ENCODE assay signal across 10 cellular contexts in genomic region chr16:11582157-11582814, GRCh38. TPM values are rescaled to one million over a fixed set of nuclear protein-coding genes. Genes with fewer than 3 reads are reported as not detected.
DNase-seq lines count a peak whose midpoint lies in the region; ATAC-seq, FAIRE-seq and TF ChIP-seq lines count a peak whose summit lies in the region.
"Had no signal": no experiment of that assay in that cellular context is flagged by ENCODE, and none has a peak within 500 bp of the region (broad histone marks: within the 10 kb centered on the region; RNA-seq: fewer than 3 reads in every experiment).

No MANE protein-coding gene starts in this region.

- no peaks in the 10 kb centered on the region for H3K36me3 ChIP-seq in CD4-positive, CD25-positive, alpha-beta regulatory T cell (ENCODE audit: control insufficient read depth, insufficient read depth, low read length)
- H3K36me3 ChIP-seq in adrenal gland (replicated peaks in 1 of 2) = no peaks in the 10 kb centered on the region

- WGBS in adrenal gland, 4 donors = 70 to 75% (median 70%) methylated on average over 7 of the region's 7 CpGs

- intact Hi-C loops in activated T-helper 1 cell treated with anti-CD3 and anti-CD28 coated beads, Interleukin-12 subunit alpha, Interleukin-12 subunit beta, Interleukin-2, Interleukin-4 antibody, amounts not matched to agents 30 ng/mL and 10 ng/mL and 1 ng/mL, durations not matched to agents 14 hours and 24 hours and 36 hours (cut with micrococcal nuclease) = loop anchor here (1.0 to 10.0 kb wide), 9 partner anchors 22 to 617 kb away; partner anchors contain the start of genes GSPT1, TXNDC11 and ZC3H7A
- intact Hi-C loops in natural killer cell (cut with micrococcal nuclease) = loop anchor here (1.0 to 5.0 kb wide), 2 partner anchors 10 to 35 kb away; no protein-coding TSS in a partner anchor
- intact Hi-C loops in adrenal gland (cut with DNase I) = no loop called here

- no peaks in the 10 kb centered on the region for H3K9me3 ChIP-seq in CD4-positive, CD25-positive, alpha-beta regulatory T cell (ENCODE audit: control insufficient read depth in 2 of 2, low read length in 2 of 2)
- no peaks in the 10 kb centered on the region for H3K9me3 ChIP-seq in adrenal gland (replicated peaks in 1 of 3)

- TF ChIP-seq POLR2A in adrenal gland (IDR thresholded peaks at IDR 0.05) = no peak

- peaks cover 34 to 75% (median 57%) of the 10 kb centered on the region in 4 donors for H3K4me1 Mint-ChIP-seq in CD4-positive, CD25-positive, alpha-beta regulatory T cell
- H3K4me1 Mint-ChIP-seq in activated T-helper 1 cell treated with anti-CD3 and anti-CD28 coated beads, Interleukin-12 subunit alpha, Interleukin-12 subunit beta, Interleukin-2, Interleukin-4 antibody, amounts not matched to agents 30 ng/mL and 10 ng/mL and 1 ng/mL, durations not matched to agents 14 hours and 24 hours and 36 hours (ENCODE audit: low read depth) = peaks cover 67% of the 10 kb centered on the region
- peaks cover 78 to 83% of the 10 kb centered on the region in 2 donors for H3K4me1 Mint-ChIP-seq in natural killer cell

- H3K36me3 Mint-ChIP-seq in CD4-positive, CD25-positive, alpha-beta regulatory T cell = peaks cover 7% of the 10 kb centered on the region
- H3K36me3 Mint-ChIP-seq in activated T-helper 1 cell treated with anti-CD3 and anti-CD28 coated beads, Interleukin-12 subunit alpha, Interleukin-12 subunit beta, Interleukin-2, Interleukin-4 antibody, amounts not matched to agents 30 ng/mL and 10 ng/mL and 1 ng/mL, durations not matched to agents 14 hours and 24 hours and 36 hours (ENCODE audit: low read depth) = peaks cover 44% of the 10 kb centered on the region
- H3K36me3 Mint-ChIP-seq in natural killer cell = no peaks in the 10 kb centered on the region

- TF ChIP-seq CTCF in natural killer cell (IDR thresholded peaks at IDR 0.05) (no peak), adrenal gland (IDR thresholded peaks at IDR 0.05) (no peak)

- no peaks in the 10 kb centered on the region for H3K9me3 Mint-ChIP-seq in CD4-positive, CD25-positive, alpha-beta regulatory T cell
- H3K9me3 Mint-ChIP-seq in activated T-helper 1 cell treated with anti-CD3 and anti-CD28 coated beads, Interleukin-12 subunit alpha, Interleukin-12 subunit beta, Interleukin-2, Interleukin-4 antibody, amounts not matched to agents 30 ng/mL and 10 ng/mL and 1 ng/mL, durations not matched to agents 14 hours and 24 hours and 36 hours = no peaks in the 10 kb centered on the region
- H3K9me3 Mint-ChIP-seq in natural killer cell = no peaks in the 10 kb centered on the region

- DNase-seq in CD4-positive, CD25-positive, alpha-beta regulatory T cell = peak in 1 of 3 donors; percentile 28
- DNase-seq in GM19239 (ENCODE audit: insufficient read length, low spot score) (no peak), natural killer cell (no peak), adrenal gland (no peak), NCI-H1092 (lab: John Stamatoyannopoulos, UW) (no peak), hypothalamus (lab: John Stamatoyannopoulos, UW) (no peak)
- no peak for DNase-seq in activated T-helper 1 cell treated with anti-CD3 and anti-CD28 coated beads, Interleukin-12 subunit alpha, Interleukin-12 subunit beta, Interleukin-2, Interleukin-4 antibody, amounts not matched to agents 30 ng/mL and 10 ng/mL and 1 ng/mL, durations not matched to agents 14 hours and 24 hours and 36 hours (ENCODE audit: low spot score)
- DNase-seq: stimulated activated CD4-positive, alpha-beta T cell treated with anti-CD3 and anti-CD28 coated beads, Interleukin-12 subunit alpha, Interleukin-12 subunit beta, amount 100 ng/mL, for 4 hours had no signal

- H3K27me3 ChIP-seq in CD4-positive, CD25-positive, alpha-beta regulatory T cell (ENCODE audit: control insufficient read depth, insufficient read depth, low read length) = no peaks in the 10 kb centered on the region
- no peaks in the 10 kb centered on the region for H3K27me3 ChIP-seq in adrenal gland

- peak overlapping the region; percentile 76 for H3K27ac ChIP-seq in CD4-positive, CD25-positive, alpha-beta regulatory T cell (ENCODE audit: insufficient read depth, low read length, poor library complexity, severe bottlenecking)
- peak overlapping the region in 1 of 5 donors; percentile 8 for H3K27ac ChIP-seq in adrenal gland

- no peak for ATAC-seq in CD4-positive, CD25-positive, alpha-beta regulatory T cell (ENCODE audit: low read depth in 2 of 2)
- ATAC-seq in natural killer cell = no peak
- ATAC-seq in GM21825 (IDR thresholded peaks at IDR 0.05; ENCODE audit: unreplicated experiment) = no peak

- peak overlapping the region; percentile 91 to 94 (median 94) for H3K27ac Mint-ChIP-seq in CD4-positive, CD25-positive, alpha-beta regulatory T cell
- peak overlapping the region; percentile 92 for H3K27ac Mint-ChIP-seq in activated T-helper 1 cell treated with anti-CD3 and anti-CD28 coated beads, Interleukin-12 subunit alpha, Interleukin-12 subunit beta, Interleukin-2, Interleukin-4 antibody, amounts not matched to agents 30 ng/mL and 10 ng/mL and 1 ng/mL, durations not matched to agents 14 hours and 24 hours and 36 hours
- peak overlapping the region; percentile 91 to 94 for H3K27ac Mint-ChIP-seq in natural killer cell

- H3K4me3 ChIP-seq in CD4-positive, CD25-positive, alpha-beta regulatory T cell (ENCODE audit: low read depth, low read length) = peak overlapping the region; percentile 96
- H3K4me3 ChIP-seq in adrenal gland = no peak overlapping the region

- H3K4me1 ChIP-seq in CD4-positive, CD25-positive, alpha-beta regulatory T cell (ENCODE audit: control insufficient read depth, insufficient read depth, low read length, poor library complexity, severe bottlenecking) = peaks cover 69% of the 10 kb centered on the region
- peaks cover 2 to 38% of the 10 kb centered on the region in 2 donors for H3K4me1 ChIP-seq in adrenal gland (replicated peaks in 1 of 2)

- H3K27me3 Mint-ChIP-seq in CD4-positive, CD25-positive, alpha-beta regulatory T cell = no peaks in the 10 kb centered on the region
- H3K27me3 Mint-ChIP-seq in activated T-helper 1 cell treated with anti-CD3 and anti-CD28 coated beads, Interleukin-12 subunit alpha, Interleukin-12 subunit beta, Interleukin-2, Interleukin-4 antibody, amounts not matched to agents 30 ng/mL and 10 ng/mL and 1 ng/mL, durations not matched to agents 14 hours and 24 hours and 36 hours (ENCODE audit: insufficient read depth) = no peaks in the 10 kb centered on the region
- H3K27me3 Mint-ChIP-seq in natural killer cell (ENCODE audit: low read depth in 2 of 2) = no peaks in the 10 kb centered on the region

- peak; percentile 59 for FAIRE-seq in GM19239 (lab: Jason Lieb, UNC)
- FAIRE-seq: TTC549 had no signal

- H3K4me3 Mint-ChIP-seq in CD4-positive, CD25-positive, alpha-beta regulatory T cell = peak overlapping the region; percentile 79 to 94 (median 88)
- peak overlapping the region; percentile 84 for H3K4me3 Mint-ChIP-seq in activated T-helper 1 cell treated with anti-CD3 and anti-CD28 coated beads, Interleukin-12 subunit alpha, Interleukin-12 subunit beta, Interleukin-2, Interleukin-4 antibody, amounts not matched to agents 30 ng/mL and 10 ng/mL and 1 ng/mL, durations not matched to agents 14 hours and 24 hours and 36 hours
- peak overlapping the region; percentile 97 for H3K4me3 Mint-ChIP-seq in natural killer cell

RNA-seq across cellular contexts. Expression of gene LITAF, which starts 4.4 kb away (rescaled TPM):
- 281 TPM for total RNA-seq in CD4-positive, CD25-positive, alpha-beta regulatory T cell
- 100 to 1,000 TPM; 628 to 696 (median 645) TPM for polyA plus RNA-seq in CD4-positive, CD25-positive, alpha-beta regulatory T cell
- total RNA-seq in activated T-helper 1 cell treated with anti-CD3 and anti-CD28 coated beads, Interleukin-12 subunit alpha, Interleukin-12 subunit beta, Interleukin-2, Interleukin-4 antibody, amounts not matched to agents 30 ng/mL and 10 ng/mL and 1 ng/mL, durations not matched to agents 14 hours and 24 hours and 36 hours = 197 and 199 TPM in 2 replicates
- 100 to 1,000 TPM; 584 to 772 (median 726) TPM for total RNA-seq in natural killer cell
- total RNA-seq in adrenal gland = 10 to 100 TPM; 35.1 to 83.2 (median 60.7) TPM
- polyA plus RNA-seq in adrenal gland = 10 to 100 TPM; 23.1 to 75.5 (median 35.2) TPM

Comparison
In these comparisons a context has a peak if more than half of its experiments do, and no peak if none do; other contexts are left out.
1. intact Hi-C loops: an anchor here in activated T-helper 1 cell treated with anti-CD3 and anti-CD28 coated beads, Interleukin-12 subunit alpha, Interleukin-12 subunit beta, Interleukin-2, Interleukin-4 antibody, amounts not matched to agents 30 ng/mL and 10 ng/mL and 1 ng/mL, durations not matched to agents 14 hours and 24 hours and 36 hours (1.0 to 10.0 kb wide) and natural killer cell (1.0 to 5.0 kb wide); none called in adrenal gland.